ENCODE assay signal across 9 cellular contexts in genomic region chr7:90111-91063, GRCh38.
DNase-seq lines count a peak whose midpoint lies in the region; ATAC-seq and TF ChIP-seq lines count a peak whose summit lies in the region.
"Had no signal": no experiment of that assay in that cellular context is flagged by ENCODE, and none has a peak within 500 bp of the region (broad histone marks: within the 10 kb centered on the region; RNA-seq: fewer than 3 reads in every experiment).

No MANE protein-coding gene starts in this region.

- POLR2A ChIA-PET in RWPE1 (lab: Yijun Ruan, JAX; ENCODE audit: low non-redundant PET): no interaction called here

- CTCF ChIA-PET in RWPE1 (lab: Yijun Ruan, JAX): no interaction called here

- peak overlapping the region; percentile 51 for H3K9ac ChIP-seq in skeletal muscle satellite cell (ENCODE audit: low read depth, low read length)

- peak overlapping the region; percentile 58 for H3K4me2 ChIP-seq in skeletal muscle satellite cell (ENCODE audit: low read length)

- no peak for ATAC-seq in HG02884 (IDR thresholded peaks at IDR 0.05; ENCODE audit: unreplicated experiment)
- ATAC-seq in GM19397 (IDR thresholded peaks at IDR 0.05; ENCODE audit: unreplicated experiment): no peak

- H3K4me3 ChIP-seq in skeletal muscle satellite cell (ENCODE audit: low read length): no peak overlapping the region

- no peaks in the 10 kb centered on the region for H3K36me3 ChIP-seq in skeletal muscle satellite cell (ENCODE audit: insufficient read depth, low read length)

- H3K27ac ChIP-seq in RWPE1: peak overlapping the region; percentile 99

- H3K27me3 ChIP-seq in skeletal muscle satellite cell (ENCODE audit: control insufficient read depth, insufficient read depth, low read length): peaks cover 32% of the 10 kb centered on the region

- H3K9me3 ChIP-seq in skeletal muscle satellite cell (replicated peaks; ENCODE audit: low read length): no peaks in the 10 kb centered on the region

- TF ChIP-seq CTCF in RWPE1 (conservative IDR thresholded peaks at IDR 0.05; ENCODE audit: low read depth): no peak

- peak; percentile 86 for DNase-seq in H4 (ENCODE audit: low spot score)
- DNase-seq in RWPE1 (ENCODE audit: low spot score): peak; percentile 55
- DNase-seq in fibroblast of peridontal ligament (ENCODE audit: extremely low read depth): peak; percentile 87
- no peak for DNase-seq in activated gamma-delta T cell (lab: John Stamatoyannopoulos, UW)
- DNase-seq in occipital lobe (lab: John Stamatoyannopoulos, UW): no peak
- DNase-seq: NCI-H1694 treated with DMSO at 0.1 percent for 48 hours had no signal

- peaks cover 53% of the 10 kb centered on the region for H3K4me1 ChIP-seq in skeletal muscle satellite cell (ENCODE audit: control insufficient read depth, insufficient read depth, low read length)

Comparison
In these comparisons a context has a peak if more than half of its experiments do, and no peak if none do; other contexts are left out.
1. DNase-seq: peak in H4 (single experiment), RWPE1 (single experiment) and fibroblast of peridontal ligament (single experiment); none in activated gamma-delta T cell (single experiment) and occipital lobe (single experiment).